ENCODE assay signal across 5 cellular contexts in genomic region chr7:156131881-156132280, GRCh38.
"Had no signal": no experiment of that assay in that cellular context is flagged by ENCODE, and none has a peak within 500 bp of the region (broad histone marks: within the 10 kb centered on the region; RNA-seq: fewer than 3 reads in every experiment).

No MANE protein-coding gene starts in this region.

- H3K9me3 Mint-ChIP-seq: GM23338, H9 had no signal

- H2AFZ ChIP-seq: GM23338 had no signal

- DNase-seq: H9, HFFc6 had no signal

- H3K36me3 Mint-ChIP-seq: IgD-negative memory B cell had no signal

- H3K4me3 ChIP-seq: GM23338 had no signal

- H3K27ac Mint-ChIP-seq: GM23338, H9, HFFc6, IgD-negative memory B cell had no signal

- H3K27ac ChIP-seq: HL-60 had no signal

- H3K4me2 ChIP-seq: GM23338 had no signal

- H3K4me3 Mint-ChIP-seq: GM23338, H9, HFFc6 had no signal

- H3K4me1 Mint-ChIP-seq: IgD-negative memory B cell had no signal
